ENCODE assay signal across 36 cellular contexts in genomic region chr19:1806184-1807029, GRCh38. TPM values are rescaled to one million over a fixed set of nuclear protein-coding genes. Genes with fewer than 3 reads are reported as not detected.
"Had no signal": no experiment of that assay in that cellular context is flagged by ENCODE, and none has a peak within 500 bp of the region (broad histone marks: within the 10 kb centered on the region; RNA-seq: fewer than 3 reads in every experiment).

No MANE protein-coding gene starts in this region.

- H3K4me1 ChIP-seq: ascending aorta, breast epithelium had no signal

- ATAC-seq: activated CD4-positive, alpha-beta T cell treated with anti-CD3 and anti-CD28 coated beads for 36 hours; activated CD8-positive, alpha-beta memory T cell treated with anti-CD3 and anti-CD28 coated beads, Interleukin-2, amount 10 ng/mL, durations not matched to agents 7 days and 5 days; activated CD8-positive, alpha-beta T cell treated with anti-CD3 and anti-CD28 coated beads, Interleukin-2, amount 10 ng/mL, durations not matched to agents 7 days and 5 days; activated naive CD4-positive, alpha-beta T cell treated with anti-CD3 and anti-CD28 coated beads, Interleukin-2, amount 50 U/mL, for 72 hours; gastroesophageal sphincter had no signal

- H3K9me3 ChIP-seq: ascending aorta, breast epithelium, esophagus squamous epithelium, gastroesophageal sphincter had no signal

- H3K27me3 ChIP-seq: ascending aorta, breast epithelium, cardiac muscle cell, esophagus squamous epithelium, gastroesophageal sphincter had no signal

- H3K27me3 Mint-ChIP-seq: activated CD4-positive, alpha-beta memory T cell treated with anti-CD3 and anti-CD28 coated beads for 36 hours; activated CD4-positive, alpha-beta T cell treated with anti-CD3 and anti-CD28 coated beads for 36 hours; activated CD4-positive, alpha-beta T cell treated with anti-CD3 and anti-CD28 coated beads, Interleukin-2, amount 10 ng/mL, durations not matched to agents 24 days and 14 days; activated CD8-positive, alpha-beta memory T cell treated with anti-CD3 and anti-CD28 coated beads, Interleukin-2, amount 10 ng/mL, durations not matched to agents 7 days and 5 days; activated naive CD8-positive, alpha-beta T cell treated with anti-CD3 and anti-CD28 coated beads, Interleukin-2, amount 10 ng/mL, durations not matched to agents 7 days and 5 days had no signal

- H3K4me3 Mint-ChIP-seq: activated CD4-positive, alpha-beta memory T cell treated with anti-CD3 and anti-CD28 coated beads for 36 hours; activated CD4-positive, alpha-beta T cell treated with anti-CD3 and anti-CD28 coated beads for 36 hours; activated CD4-positive, alpha-beta T cell treated with anti-CD3 and anti-CD28 coated beads, Interleukin-2, amount 10 ng/mL, durations not matched to agents 24 days and 14 days; activated CD8-positive, alpha-beta memory T cell treated with anti-CD3 and anti-CD28 coated beads, Interleukin-2, amount 10 ng/mL, durations not matched to agents 7 days and 5 days; activated CD8-positive, alpha-beta T cell treated with anti-CD3 and anti-CD28 coated beads, Interleukin-2, amount 10 ng/mL, durations not matched to agents 7 days and 5 days; activated naive CD4-positive, alpha-beta T cell treated with anti-CD3 and anti-CD28 coated beads for 36 hours; activated naive CD8-positive, alpha-beta T cell treated with anti-CD3 and anti-CD28 coated beads, Interleukin-2, amount 10 ng/mL, durations not matched to agents 7 days and 5 days; activated T-helper 1 cell treated with anti-CD3 and anti-CD28 coated beads, Interleukin-12 subunit alpha, Interleukin-12 subunit beta, Interleukin-2, Interleukin-4 antibody, amounts not matched to agents 30 ng/mL and 10 ng/mL and 1 ng/mL, durations not matched to agents 14 hours and 24 hours and 36 hours; brain had no signal

- H3K36me3 ChIP-seq: ascending aorta, breast epithelium, cardiac muscle cell, esophagus squamous epithelium, gastroesophageal sphincter had no signal

- H3K4me1 Mint-ChIP-seq: brain had no signal

- DNase-seq: activated CD4-positive, alpha-beta memory T cell treated with anti-CD3 and anti-CD28 coated beads for 36 hours; activated CD4-positive, alpha-beta T cell treated with anti-CD3 and anti-CD28 coated beads for 36 hours; activated CD4-positive, alpha-beta T cell treated with anti-CD3 and anti-CD28 coated beads, Interleukin-2, amount 10 ng/mL, durations not matched to agents 24 days and 14 days; activated CD4-positive, CD25-positive, alpha-beta regulatory T cell; activated CD4-positive, CD25-positive, alpha-beta regulatory T cell treated with anti-CD3 and anti-CD28 coated beads, Interleukin-2, amount 50 U/mL, for 72 hours; activated CD8-positive, alpha-beta memory T cell treated with anti-CD3 and anti-CD28 coated beads, Interleukin-2, amount 10 ng/mL, durations not matched to agents 7 days and 5 days; activated CD8-positive, alpha-beta memory T cell treated with anti-CD3 and anti-CD28 coated beads, Interleukin-2, amount 50 U/mL, for 4 hours; activated CD8-positive, alpha-beta T cell treated with anti-CD3 and anti-CD28 coated beads, Interleukin-2, amount 10 ng/mL, durations not matched to agents 7 days and 5 days; activated effector memory CD4-positive, alpha-beta T cell treated with anti-CD3 and anti-CD28 coated beads, Interleukin-2, amount 50 U/mL, for 16 hours; activated naive CD4-positive, alpha-beta T cell treated with anti-CD3 and anti-CD28 coated beads for 36 hours; activated naive CD8-positive, alpha-beta T cell treated with anti-CD3 and anti-CD28 coated beads, Interleukin-2, amount 10 ng/mL, durations not matched to agents 7 days and 5 days; activated T-cell treated with anti-CD3 and anti-CD28 coated beads, Interleukin-2, amount 50 U/mL, for 1 hour; activated T-cell treated with anti-CD3 and anti-CD28 coated beads, Interleukin-2, amount 50 U/mL, for 48 hours; central memory CD4-positive, alpha-beta T cell; cerebellar nuclear complex; cortex of kidney; effector CD8-positive, alpha-beta T cell; esophagus squamous epithelium; foreskin melanocyte; T-helper 2 cell had no signal

- H3K27ac ChIP-seq: ascending aorta, breast epithelium, cardiac muscle cell, epithelial cell of prostate, esophagus squamous epithelium, gastroesophageal sphincter had no signal

- H3K27ac Mint-ChIP-seq: activated CD4-positive, alpha-beta memory T cell treated with anti-CD3 and anti-CD28 coated beads for 36 hours; activated CD4-positive, alpha-beta T cell treated with anti-CD3 and anti-CD28 coated beads for 36 hours; activated CD4-positive, alpha-beta T cell treated with anti-CD3 and anti-CD28 coated beads, Interleukin-2, amount 10 ng/mL, durations not matched to agents 24 days and 14 days; activated CD8-positive, alpha-beta memory T cell treated with anti-CD3 and anti-CD28 coated beads, Interleukin-2, amount 10 ng/mL, durations not matched to agents 7 days and 5 days; activated CD8-positive, alpha-beta T cell treated with anti-CD3 and anti-CD28 coated beads, Interleukin-2, amount 10 ng/mL, durations not matched to agents 7 days and 5 days; activated naive CD4-positive, alpha-beta T cell treated with anti-CD3 and anti-CD28 coated beads for 36 hours; activated naive CD4-positive, alpha-beta T cell treated with anti-CD3 and anti-CD28 coated beads, Interleukin-2, amount 50 U/mL, for 72 hours; activated naive CD8-positive, alpha-beta T cell treated with anti-CD3 and anti-CD28 coated beads, Interleukin-2, amount 10 ng/mL, durations not matched to agents 7 days and 5 days; activated T-helper 1 cell treated with anti-CD3 and anti-CD28 coated beads, Interleukin-12 subunit alpha, Interleukin-12 subunit beta, Interleukin-2, Interleukin-4 antibody, amounts not matched to agents 30 ng/mL and 10 ng/mL and 1 ng/mL, durations not matched to agents 14 hours and 24 hours and 36 hours; activated T-helper 2 cell treated with anti-CD3 and anti-CD28 coated beads, Interferon-gamma antibody, Interleukin-2, Interleukin-4, amounts not matched to agents 10 μg/mL and 5 μg/mL and 100 μg/mL, durations not matched to agents 14 hours and 24 hours and 36 hours; brain had no signal

- H3K36me3 Mint-ChIP-seq: activated CD4-positive, alpha-beta memory T cell treated with anti-CD3 and anti-CD28 coated beads for 36 hours; activated CD8-positive, alpha-beta memory T cell treated with anti-CD3 and anti-CD28 coated beads, Interleukin-2, amount 10 ng/mL, durations not matched to agents 7 days and 5 days; activated naive CD4-positive, alpha-beta T cell treated with anti-CD3 and anti-CD28 coated beads, Interleukin-2, amount 50 U/mL, for 72 hours; brain had no signal

- H3K9me3 Mint-ChIP-seq: activated CD4-positive, alpha-beta memory T cell treated with anti-CD3 and anti-CD28 coated beads for 36 hours; activated CD4-positive, alpha-beta T cell treated with anti-CD3 and anti-CD28 coated beads, Interleukin-2, amount 10 ng/mL, durations not matched to agents 24 days and 14 days; activated naive CD4-positive, alpha-beta T cell treated with anti-CD3 and anti-CD28 coated beads for 36 hours; activated naive CD4-positive, alpha-beta T cell treated with anti-CD3 and anti-CD28 coated beads, Interleukin-2, amount 50 U/mL, for 72 hours; activated naive CD8-positive, alpha-beta T cell treated with anti-CD3 and anti-CD28 coated beads, Interleukin-2, amount 10 ng/mL, durations not matched to agents 7 days and 5 days; activated T-helper 1 cell treated with anti-CD3 and anti-CD28 coated beads, Interleukin-12 subunit alpha, Interleukin-12 subunit beta, Interleukin-2, Interleukin-4 antibody, amounts not matched to agents 30 ng/mL and 10 ng/mL and 1 ng/mL, durations not matched to agents 14 hours and 24 hours and 36 hours; activated T-helper 2 cell treated with anti-CD3 and anti-CD28 coated beads, Interferon-gamma antibody, Interleukin-2, Interleukin-4, amounts not matched to agents 10 μg/mL and 5 μg/mL and 100 μg/mL, durations not matched to agents 14 hours and 24 hours and 36 hours; brain had no signal

- H3K4me3 ChIP-seq: ascending aorta, breast epithelium, cardiac muscle cell, esophagus squamous epithelium, gastroesophageal sphincter had no signal

RNA-seq across cellular contexts. Expression of gene ONECUT3, which starts 53.1 kb away (rescaled TPM):
- total RNA-seq: activated CD4-positive, alpha-beta memory T cell treated with anti-CD3 and anti-CD28 coated beads for 36 hours; activated CD4-positive, alpha-beta T cell treated with anti-CD3 and anti-CD28 coated beads for 36 hours; activated CD4-positive, alpha-beta T cell treated with anti-CD3 and anti-CD28 coated beads, Interleukin-2, amount 10 ng/mL, durations not matched to agents 24 days and 14 days; activated CD8-positive, alpha-beta memory T cell treated with anti-CD3 and anti-CD28 coated beads for 36 hours; activated CD8-positive, alpha-beta memory T cell treated with anti-CD3 and anti-CD28 coated beads, Interleukin-2, amount 10 ng/mL, durations not matched to agents 7 days and 5 days; activated CD8-positive, alpha-beta T cell treated with anti-CD3 and anti-CD28 coated beads, Interleukin-2, amount 10 ng/mL, durations not matched to agents 7 days and 5 days; activated naive CD4-positive, alpha-beta T cell treated with anti-CD3 and anti-CD28 coated beads for 36 hours; activated naive CD4-positive, alpha-beta T cell treated with anti-CD3 and anti-CD28 coated beads, Interleukin-2, amount 50 U/mL, for 72 hours; activated naive CD8-positive, alpha-beta T cell treated with anti-CD3 and anti-CD28 coated beads, Interleukin-2, amount 10 ng/mL, durations not matched to agents 7 days and 5 days; activated T-helper 1 cell treated with anti-CD3 and anti-CD28 coated beads, Interleukin-12 subunit alpha, Interleukin-12 subunit beta, Interleukin-2, Interleukin-4 antibody, amounts not matched to agents 30 ng/mL and 10 ng/mL and 1 ng/mL, durations not matched to agents 14 hours and 24 hours and 36 hours; activated T-helper 2 cell treated with anti-CD3 and anti-CD28 coated beads, Interferon-gamma antibody, Interleukin-2, Interleukin-4, amounts not matched to agents 10 μg/mL and 5 μg/mL and 100 μg/mL, durations not matched to agents 14 hours and 24 hours and 36 hours; ascending aorta; breast epithelium; cardiac muscle cell; dermis microvascular lymphatic vessel endothelial cell; endothelial cell of umbilical vein; esophagus squamous epithelium; fibroblast of lung; fibroblast of villous mesenchyme; glomerular endothelial cell; T-helper 1 cell treated with Interleukin-12 subunit alpha and Interleukin-12 subunit beta and Interleukin-4 antibody, amounts not matched to agents 30 ng/mL and 1 ng/mL, for 36 hours had no signal
- polyA plus RNA-seq: cardiac muscle cell, endothelial cell of umbilical vein, fibroblast of lung had no signal
